In the genomic region with DNA sequence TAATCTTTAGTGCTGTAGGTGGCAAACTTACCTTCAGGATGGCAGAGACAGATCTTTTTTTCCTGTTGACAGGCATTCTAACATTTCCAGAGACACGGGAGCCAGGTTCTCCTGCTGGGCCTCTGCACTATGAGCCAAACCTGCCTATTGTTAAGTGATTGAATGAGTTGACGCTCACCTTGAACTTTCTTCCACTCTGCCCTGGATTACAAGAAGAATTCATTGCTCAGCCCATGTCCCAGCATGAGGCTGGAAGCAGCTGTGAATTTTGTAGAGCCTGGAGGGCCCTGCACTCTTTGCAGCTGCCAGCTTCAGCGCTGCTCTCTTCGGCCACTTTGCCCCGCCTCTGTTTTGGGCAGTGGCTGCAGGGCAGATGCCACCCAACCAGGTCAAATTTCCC, we compare ENCODE assay signal across 1 cellular context.
TF ChIP-seq lines count a peak whose summit lies in the region.

No MANE protein-coding gene starts in this region.

TF ChIP-seq in H1, 55 proteins besides CTCF, POLR2A, EP300 and RAD21:
- TF ChIP-seq CBX8 (IDR thresholded peaks at IDR 0.05; ENCODE audit: borderline replicate concordance, low read depth, low read length) (no peak), NANOG (IDR thresholded peaks at IDR 0.05; ENCODE audit: insufficient read depth, low read depth, low read length, poor library complexity, severe bottlenecking) (peak; percentile 69), JUND (IDR thresholded peaks at IDR 0.05; ENCODE audit: low read length) (no peak), JUN (IDR thresholded peaks at IDR 0.05; ENCODE audit: low read depth, low read length) (no peak), TCF12 (IDR thresholded peaks at IDR 0.05; ENCODE audit: low read depth, low read length) (0 out of 2 replicates have a peak, but pooled peaks have one; percentile 25), KDM1A (IDR thresholded peaks at IDR 0.05; ENCODE audit: borderline replicate concordance, low read length) (no peak), YY1 (IDR thresholded peaks at IDR 0.05; ENCODE audit: low read depth, low read length) (no peak), RBBP5 (IDR thresholded peaks at IDR 0.05; ENCODE audit: borderline replicate concordance, low read depth, low read length) (no peak)
- TF ChIP-seq, protein P1, sequence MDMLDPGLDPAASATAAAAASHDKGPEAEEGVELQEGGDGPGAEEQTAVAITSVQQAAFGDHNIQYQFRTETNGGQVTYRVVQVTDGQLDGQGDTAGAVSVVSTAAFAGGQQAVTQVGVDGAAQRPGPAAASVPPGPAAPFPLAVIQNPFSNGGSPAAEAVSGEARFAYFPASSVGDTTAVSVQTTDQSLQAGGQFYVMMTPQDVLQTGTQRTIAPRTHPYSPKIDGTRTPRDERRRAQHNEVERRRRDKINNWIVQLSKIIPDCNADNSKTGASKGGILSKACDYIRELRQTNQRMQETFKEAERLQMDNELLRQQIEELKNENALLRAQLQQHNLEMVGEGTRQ (IDR thresholded peaks at IDR 0.05; ENCODE audit: low read length) = no peak
